10 cellular contexts compared by ENCODE assay signal in genomic region chr17:49224198-49224996, GRCh38. TPM values are rescaled to one million over a fixed set of nuclear protein-coding genes. Genes with fewer than 3 reads are reported as not detected.
DNase-seq lines count a peak whose midpoint lies in the region; ATAC-seq, FAIRE-seq and TF ChIP-seq lines count a peak whose summit lies in the region.
"Had no signal": no experiment of that assay in that cellular context is flagged by ENCODE, and none has a peak within 500 bp of the region (broad histone marks: within the 10 kb centered on the region; RNA-seq: fewer than 3 reads in every experiment).

No MANE protein-coding gene starts in this region.

- H3K4me1 ChIP-seq in HEK293 (ENCODE audit: control insufficient read depth, insufficient read depth, low read length) (no peaks in the 10 kb centered on the region; the same call in 1 of the 2 replicates), pancreas (peaks cover 0 to 8% (median 4%) of the 10 kb centered on the region in 3 donors), vagina (peaks cover 22% of the 10 kb centered on the region)

- H3K4me3 ChIP-seq in HEK293 (ENCODE audit: low read depth, low read length): peak overlapping the region; percentile 11; the same call in 1 of the 2 replicates
- H3K4me3 ChIP-seq in pancreas: peak overlapping the region in 1 of 4 donors; percentile 21
- peak overlapping the region in 1 of 2 donors; percentile 8 for H3K4me3 ChIP-seq in vagina

- H3K27me3 ChIP-seq in pancreas (peaks cover 0 to 24% (median 1%) of the 10 kb centered on the region in 4 donors), vagina (peaks cover 13% of the 10 kb centered on the region)

- POLR2A ChIA-PET in HEK293 (lab: Yijun Ruan, JAX): interaction anchor here (0.6 kb wide), 1 partner anchor 328 kb away, joined by 3 read pairs; no protein-coding TSS in a partner anchor
- POLR2A ChIA-PET in activated B cell treated with CpG ODN at 0.5 μM for 24 hours (lab: Charles Lee): interaction anchor here (0.6 to 8.7 kb wide), 3 partner anchors 15 to 48 kb away, joined by 3 to 91 read pairs (median 10); partner anchors contain the start of genes ABI3 and GNGT2

- ATAC-seq in activated B cell treated with CpG ODN at 0.5 μM for 24 hours (ENCODE audit: low read depth): peak; percentile 23
- ATAC-seq in effector memory CD8-positive, alpha-beta T cell (replicated peaks): peak; percentile 74
- peak; percentile 53 to 62 (median 54) for ATAC-seq in pancreas
- ATAC-seq in HG02970 (IDR thresholded peaks at IDR 0.05; ENCODE audit: low FRiP score, unreplicated experiment): no peak

- H3K9me3 ChIP-seq in HEK293 (ENCODE audit: control insufficient read depth, insufficient read depth, low read depth, low read length) (no peaks in the 10 kb centered on the region), pancreas (no peaks in the 10 kb centered on the region), vagina (no peaks in the 10 kb centered on the region)

- CTCF ChIA-PET in HEK293 (lab: Yijun Ruan, JAX): interaction anchor here (0.6 to 6.3 kb wide), 8 partner anchors 8 to 295 kb away, joined by 3 to 63 read pairs (median 3); no protein-coding TSS in a partner anchor
- CTCF ChIA-PET in activated B cell treated with CpG ODN at 0.5 μM for 24 hours (lab: Charles Lee): interaction anchor here (0.6 to 7.2 kb wide), 7 partner anchors 9 to 550 kb away, joined by 3 to 197 read pairs (median 4); partner anchors contain the start of genes ABI3 and GNGT2

- intact Hi-C loops in activated B cell treated with CpG ODN at 0.5 μM for 24 hours (cut with micrococcal nuclease) (loop anchor here (10.0 kb wide), 1 partner anchor 550 kb away; no protein-coding TSS in a partner anchor), pancreas (cut with DNase I) (no loop called here), vagina (cut with DNase I) (no loop called here)

- no peaks in the 10 kb centered on the region for H3K9me3 Mint-ChIP-seq in activated B cell treated with CpG ODN at 0.5 μM for 24 hours
- no peaks in the 10 kb centered on the region for H3K9me3 Mint-ChIP-seq in effector memory CD8-positive, alpha-beta T cell

- WGBS in pancreas, 2 donors: 3% methylated on average over 95 of the region's 95 CpGs

- H3K27ac Mint-ChIP-seq in activated B cell treated with CpG ODN at 0.5 μM for 24 hours: no peak overlapping the region
- peak overlapping the region; percentile 79 to 82 for H3K27ac Mint-ChIP-seq in effector memory CD8-positive, alpha-beta T cell

- H3K27me3 Mint-ChIP-seq in activated B cell treated with CpG ODN at 0.5 μM for 24 hours: peaks cover 7% of the 10 kb centered on the region
- H3K27me3 Mint-ChIP-seq in effector memory CD8-positive, alpha-beta T cell: no peaks in the 10 kb centered on the region

- FAIRE-seq in pancreas (lab: Jason Lieb, UNC): no peak

- peak overlapping the region; percentile 75 for H3K4me3 Mint-ChIP-seq in activated B cell treated with CpG ODN at 0.5 μM for 24 hours
- peak overlapping the region; percentile 84 to 88 for H3K4me3 Mint-ChIP-seq in effector memory CD8-positive, alpha-beta T cell

- peaks cover 7% of the 10 kb centered on the region for H3K36me3 Mint-ChIP-seq in activated B cell treated with CpG ODN at 0.5 μM for 24 hours (ENCODE audit: low read depth)
- peaks cover 49% of the 10 kb centered on the region for H3K36me3 Mint-ChIP-seq in effector memory CD8-positive, alpha-beta T cell (ENCODE audit: insufficient read depth)

- H3K27ac ChIP-seq in HEK293 (ENCODE audit: extremely low read depth, low read depth, low read length) (no peak overlapping the region), pancreas (no peak overlapping the region), vagina (no peak overlapping the region)
- H3K27ac ChIP-seq: epithelial cell of prostate, KMS-11 had no signal

- TF ChIP-seq CTCF in HEK293 (tag by site-specific recombination; IDR thresholded peaks at IDR 0.05): no peak
- no peak for TF ChIP-seq CTCF in activated B cell treated with CpG ODN at 0.5 μM for 24 hours (IDR thresholded peaks at IDR 0.05)
- no peak for TF ChIP-seq CTCF in pancreas (IDR thresholded peaks at IDR 0.05)
- TF ChIP-seq CTCF in vagina (IDR thresholded peaks at IDR 0.05): no peak

- no peak for TF ChIP-seq POLR2A in vagina (IDR thresholded peaks at IDR 0.05)

- no peaks in the 10 kb centered on the region for H3K36me3 ChIP-seq in HEK293 (ENCODE audit: control insufficient read depth in 2 of 2, insufficient read depth in 1 of 2, low read length in 2 of 2)
- no peaks in the 10 kb centered on the region for H3K36me3 ChIP-seq in pancreas
- H3K36me3 ChIP-seq in vagina: no peaks in the 10 kb centered on the region

- peaks cover 34% of the 10 kb centered on the region for H3K4me1 Mint-ChIP-seq in activated B cell treated with CpG ODN at 0.5 μM for 24 hours
- H3K4me1 Mint-ChIP-seq in effector memory CD8-positive, alpha-beta T cell (ENCODE audit: low read depth in 2 of 2): peaks cover 42 to 49% of the 10 kb centered on the region in 2 donors

- DNase-seq in activated B cell treated with CpG ODN at 0.5 μM for 24 hours: peak; percentile 49
- DNase-seq in effector memory CD8-positive, alpha-beta T cell: peak; percentile 64 to 70 (median 65)
- DNase-seq in pancreas: peak in 5 of 6 donors; percentile 26 to 70 (median 46)
- no peak for DNase-seq in NK-92 (lab: John Stamatoyannopoulos, UW; ENCODE audit: unreplicated experiment)
- no peak for DNase-seq in vagina (ENCODE audit: extremely low spot score in 2 of 2)
- DNase-seq in mucosa of gallbladder (ENCODE audit: low spot score): no peak

TF ChIP-seq in HEK293, 187 proteins besides CTCF, POLR2A, EP300 and RAD21 (continues in another document):
- TF ChIP-seq ZNF398 (tag by site-specific recombination; IDR thresholded peaks at IDR 0.05) (no peak), ZBTB17 (tag by site-specific recombination; IDR thresholded peaks at IDR 0.05) (no peak), ZNF658 (tag by site-specific recombination; IDR thresholded peaks at IDR 0.05) (no peak), KLF17 (tag by site-specific recombination; IDR thresholded peaks at IDR 0.05) (no peak), ZSCAN4 (tag by site-specific recombination; IDR thresholded peaks at IDR 0.05) (no peak), ZNF670 (tag by site-specific recombination; IDR thresholded peaks at IDR 0.05; ENCODE audit: low read depth) (no peak), OVOL3 (tag by site-specific recombination; IDR thresholded peaks at IDR 0.05) (no peak), ZNF580 (tag by site-specific recombination; IDR thresholded peaks at IDR 0.05) (no peak), ZNF362 (tag by site-specific recombination; IDR thresholded peaks at IDR 0.05) (no peak)

RNA-seq across cellular contexts. Expression of gene PHOSPHO1, which starts 6.2 kb away (rescaled TPM):
- total RNA-seq in activated B cell treated with CpG ODN at 0.5 μM for 24 hours: 0.59 TPM in 1 of 2 replicates, not detected in the other
- total RNA-seq in pancreas: under 1 TPM in 1 of 6 donors, not detected in 5; 0.22 TPM
- under 1 TPM; 0.19 to 0.28 TPM for polyA plus RNA-seq in pancreas
- total RNA-seq in vagina: not detected
- 0.23 TPM for total RNA-seq in mucosa of gallbladder

RNA-seq across cellular contexts. Expression of gene ABI3, which starts 13.9 kb away (rescaled TPM):
- 6.5 and 9.7 TPM in 2 replicates for total RNA-seq in activated B cell treated with CpG ODN at 0.5 μM for 24 hours
- total RNA-seq in pancreas: 1 to 10 TPM; 1.1 to 7.1 (median 2.5) TPM
- polyA plus RNA-seq in pancreas: 1 to 10 TPM; 3.0 to 4.6 TPM
- total RNA-seq in vagina: 11.0 TPM
- total RNA-seq in mucosa of gallbladder: 15.8 TPM

RNA-seq across cellular contexts. Expression of gene GNGT2, which starts 14.0 kb away (rescaled TPM):
- total RNA-seq in activated B cell treated with CpG ODN at 0.5 μM for 24 hours (8.1 and 9.8 TPM in 2 replicates), pancreas (1 to 10 TPM in 1 of 6 donors, under 1 TPM in 5; 0.23 to 2.2 (median 0.66) TPM), vagina (6.6 TPM), mucosa of gallbladder (3.4 TPM)
- polyA plus RNA-seq in pancreas: 1 to 10 TPM in 1 of 2 donors, under 1 TPM in 1; 0.87 to 1.6 TPM

Comparison
In these comparisons a context has a peak if more than half of its experiments do, and no peak if none do; other contexts are left out.
1. DNase-seq: peak in activated B cell treated with CpG ODN at 0.5 μM for 24 hours (single experiment), effector memory CD8-positive, alpha-beta T cell (3 of 3) and pancreas (5 of 6); none in NK-92 (single experiment), vagina (0 of 2) and mucosa of gallbladder (single experiment).